8 cellular contexts compared by ENCODE assay signal in genomic region chr18:45920367-45920766, GRCh38. TPM values are rescaled to one million over a fixed set of nuclear protein-coding genes. Genes with fewer than 3 reads are reported as not detected.
A peak's percentile ranks its signal among the peaks of the same experiment; 100 is the strongest.
DNase-seq lines count a peak whose midpoint lies in the region; TF ChIP-seq lines count a peak whose summit lies in the region.

No MANE protein-coding gene starts in this region.

- no peak overlapping the region for H3K9ac ChIP-seq in trophoblast cell (ENCODE audit: low read length)

- H3K4me3 ChIP-seq in brain microvascular endothelial cell (ENCODE audit: low read depth, low read length) (no peak overlapping the region), lower leg skin (ENCODE audit: low read depth, poor library complexity, severe bottlenecking) (no peak overlapping the region), trophoblast cell (ENCODE audit: low read depth, low read length) (no peak overlapping the region)

- H4K8ac ChIP-seq in trophoblast cell (ENCODE audit: low read depth, low read length): no peak overlapping the region

- H3K36me3 ChIP-seq in brain microvascular endothelial cell (replicated peaks) (peaks cover 67% of the 10 kb centered on the region), trophoblast cell (ENCODE audit: control insufficient read depth in 1 of 2, insufficient read depth in 2 of 2, low read length in 2 of 2) (peaks cover 9 to 26% of the 10 kb centered on the region in 2 experiments)

- H4K12ac ChIP-seq in trophoblast cell (ENCODE audit: low read depth, low read length): no peak overlapping the region

- H3K27ac ChIP-seq in brain microvascular endothelial cell (no peak overlapping the region), trophoblast cell (ENCODE audit: low read depth, low read length) (no peak overlapping the region)

- H3K18ac ChIP-seq in trophoblast cell (ENCODE audit: low read length): no peak overlapping the region

- TF ChIP-seq CTCF in brain microvascular endothelial cell (IDR thresholded peaks at IDR 0.05; ENCODE audit: low read depth, low read length, missing control alignments): no peak
- TF ChIP-seq CTCF in lower leg skin (IDR thresholded peaks at IDR 0.05): no peak
- no peak for TF ChIP-seq CTCF in GM13977 (IDR thresholded peaks at IDR 0.05; ENCODE audit: extremely low read depth, insufficient read depth, missing control alignments)

- no peaks in the 10 kb centered on the region for H3K9me3 ChIP-seq in trophoblast cell (ENCODE audit: insufficient read depth, low read depth, low read length)

- WGBS in lower leg skin, 2 donors: 33 to 48% methylated on average over 4 of the region's 4 CpGs
- no CpG with 5 or more reads among the region's 4 CpGs for WGBS in trophoblast cell (ENCODE audit: extremely low coverage, insufficient coverage, insufficient read length)

- no peak overlapping the region for H2AFZ ChIP-seq in trophoblast cell (ENCODE audit: insufficient read depth, low read length, poor library complexity)

- H3K79me2 ChIP-seq in trophoblast cell (ENCODE audit: control insufficient read depth, insufficient read depth, low read length, poor library complexity): no peaks in the 10 kb centered on the region

- in situ Hi-C loops in brain microvascular endothelial cell (cut with HindIII; ENCODE audit: low pct_ligation_motif_present, low sequenced_read_pairs): loop anchor here (25.0 kb wide), 1 partner anchor 167 kb away; the partner anchor contains the start of gene ATP5F1A
- in situ Hi-C loops in GM13977 (cut with MboI; ENCODE audit: low pct_unique_long_range_greater_than_20kb, low sequenced_read_pairs, unreplicated experiment): no loop called here

- no peak overlapping the region for H2AK5ac ChIP-seq in trophoblast cell (ENCODE audit: low read length)

- H3K4me1 ChIP-seq in trophoblast cell (ENCODE audit: control insufficient read depth in 1 of 2, insufficient read depth in 2 of 2, low read length in 2 of 2): no peaks in the 10 kb centered on the region

- H3K27me3 ChIP-seq in brain microvascular endothelial cell (replicated peaks): no peaks in the 10 kb centered on the region
- no peaks in the 10 kb centered on the region for H3K27me3 ChIP-seq in trophoblast cell (ENCODE audit: insufficient read depth, low read length)

- H2BK120ac ChIP-seq in trophoblast cell (ENCODE audit: insufficient read depth, low read length, poor library complexity): no peak overlapping the region

- H3K14ac ChIP-seq in trophoblast cell (ENCODE audit: low read length): no peak overlapping the region

- H3K4me2 ChIP-seq in trophoblast cell (ENCODE audit: low read length): no peak overlapping the region

- no peak overlapping the region for H2BK5ac ChIP-seq in trophoblast cell (ENCODE audit: low read depth, low read length, poor library complexity)

- H2BK12ac ChIP-seq in trophoblast cell (ENCODE audit: low read length): no peak overlapping the region

- H3K79me1 ChIP-seq in trophoblast cell (ENCODE audit: low read length): no peaks in the 10 kb centered on the region

- intact Hi-C loops in lower leg skin (cut with DNase I; ENCODE audit: low total_unique reads): no loop called here

- H3K23ac ChIP-seq in trophoblast cell (ENCODE audit: low read length): no peak overlapping the region

- TF ChIP-seq POLR2A in lower leg skin (IDR thresholded peaks at IDR 0.05): no peak

- DNase-seq in Ammon's horn (ENCODE audit: low spot score) (peak; percentile 72), NCI-H128 (lab: John Stamatoyannopoulos, UW; ENCODE audit: unreplicated experiment) (peak; percentile 33), brain microvascular endothelial cell (peak; percentile 30), lower leg skin (ENCODE audit: low spot score in 2 of 2) (peak; percentile 73 to 91), GM13977 (ENCODE audit: low spot score) (no peak), NCI-H187 (lab: John Stamatoyannopoulos, UW) (no peak), trophoblast cell (no peak)
- no peak for DNase-seq in activated CD8-positive, alpha-beta memory T cell treated with anti-CD3 and anti-CD28 coated beads for 24 hours

- H3K4ac ChIP-seq in trophoblast cell (ENCODE audit: low read depth, low read length): no peak overlapping the region

- H4K91ac ChIP-seq in trophoblast cell (ENCODE audit: low read depth, low read length): no peak overlapping the region

RNA-seq across cellular contexts. Expression of gene EPG5, which starts 46.8 kb away (rescaled TPM):
- 10 to 100 TPM; 22.5 to 44.0 (median 39.8) TPM for total RNA-seq in lower leg skin
- polyA plus RNA-seq in trophoblast cell (2013): 6.3 and 7.3 TPM in 2 replicates

Comparison
In these comparisons a context has a peak if more than half of its experiments do, and no peak if none do; other contexts are left out.
1. DNase-seq: peak in Ammon's horn (single experiment), NCI-H128 (single experiment), brain microvascular endothelial cell (single experiment) and lower leg skin (2 of 2); none in GM13977 (single experiment), NCI-H187 (0 of 2), activated CD8-positive, alpha-beta memory T cell treated with anti-CD3 and anti-CD28 coated beads for 24 hours (single experiment) and trophoblast cell (0 of 2).